In genomic region chr9:32550046-32550608, GRCh38 we compare ENCODE assay signal across 8 cellular contexts. TPM values are rescaled to one million over a fixed set of nuclear protein-coding genes. Genes with fewer than 3 reads are reported as not detected.
DNase-seq lines count a peak whose midpoint lies in the region; ATAC-seq and TF ChIP-seq lines count a peak whose summit lies in the region.

No MANE protein-coding gene starts in this region.

- peaks cover 14% of the 10 kb centered on the region for H3K79me2 ChIP-seq in trophoblast cell (ENCODE audit: control insufficient read depth, insufficient read depth, low read length, poor library complexity)

- H2BK12ac ChIP-seq in trophoblast cell (ENCODE audit: low read length): no peak overlapping the region

- peak overlapping the region; percentile 74 for H3K27ac Mint-ChIP-seq in activated CD8-positive, alpha-beta memory T cell treated with anti-CD3 and anti-CD28 coated beads, Interleukin-2, amount 10 ng/mL, durations not matched to agents 7 days and 5 days

- peak overlapping the region; percentile 83 for H3K4me2 ChIP-seq in trophoblast cell (ENCODE audit: low read length)

- peaks cover 2 to 5% of the 10 kb centered on the region in 2 experiments for H3K36me3 ChIP-seq in trophoblast cell (ENCODE audit: control insufficient read depth in 1 of 2, insufficient read depth in 2 of 2, low read length in 2 of 2)

- CTCF ChIA-PET in activated CD8-positive, alpha-beta memory T cell treated with anti-CD3 and anti-CD28 coated beads, Interleukin-2, amount 10 ng/mL, durations not matched to agents 7 days and 5 days (lab: Charles Lee): interaction anchor here (0.7 to 4.9 kb wide), 10 partner anchors 9 to 475 kb away, joined by 3 to 45 read pairs (median 6); partner anchors contain the start of genes DNAJA1, NDUFB6 and RIGI

- H3K4ac ChIP-seq in trophoblast cell (ENCODE audit: low read depth, low read length): peak overlapping the region; percentile 53

- H3K27me3 Mint-ChIP-seq in activated CD8-positive, alpha-beta memory T cell treated with anti-CD3 and anti-CD28 coated beads, Interleukin-2, amount 10 ng/mL, durations not matched to agents 7 days and 5 days: no peaks in the 10 kb centered on the region

- H3K9me3 ChIP-seq in trophoblast cell (ENCODE audit: insufficient read depth, low read depth, low read length): no peaks in the 10 kb centered on the region

- H3K23ac ChIP-seq in trophoblast cell (ENCODE audit: low read length): no peak overlapping the region

- peak overlapping the region; percentile 96 for H3K4me3 Mint-ChIP-seq in activated CD8-positive, alpha-beta memory T cell treated with anti-CD3 and anti-CD28 coated beads, Interleukin-2, amount 10 ng/mL, durations not matched to agents 7 days and 5 days

- no peaks in the 10 kb centered on the region for H3K9me3 Mint-ChIP-seq in activated CD8-positive, alpha-beta memory T cell treated with anti-CD3 and anti-CD28 coated beads, Interleukin-2, amount 10 ng/mL, durations not matched to agents 7 days and 5 days (ENCODE audit: low read depth)

- H3K27me3 ChIP-seq in trophoblast cell (ENCODE audit: insufficient read depth, low read length): no peaks in the 10 kb centered on the region

- peak overlapping the region; percentile 77 for H3K14ac ChIP-seq in trophoblast cell (ENCODE audit: low read length)

- peak overlapping the region; percentile 42 for H2AFZ ChIP-seq in trophoblast cell (ENCODE audit: insufficient read depth, low read length, poor library complexity)

- peak overlapping the region; percentile 50 for H4K12ac ChIP-seq in trophoblast cell (ENCODE audit: low read depth, low read length)

- peak overlapping the region; percentile 81 for H3K18ac ChIP-seq in trophoblast cell (ENCODE audit: low read length)

- peak overlapping the region; percentile 82 for H3K4me3 ChIP-seq in WI38 (ENCODE audit: low read depth, low read length)
- peak overlapping the region; percentile 73 for H3K4me3 ChIP-seq in fibroblast of the aortic adventitia (ENCODE audit: low read depth, low read length)
- peak overlapping the region; percentile 96 for H3K4me3 ChIP-seq in trophoblast cell (ENCODE audit: low read depth, low read length)

- peak overlapping the region; percentile 28 for H2AK5ac ChIP-seq in trophoblast cell (ENCODE audit: low read length)

- no peak for DNase-seq in activated CD8-positive, alpha-beta memory T cell treated with anti-CD3 and anti-CD28 coated beads, Interleukin-2, amount 10 ng/mL, durations not matched to agents 7 days and 5 days
- DNase-seq in activated CD8-positive, alpha-beta memory T cell treated with anti-CD3 and anti-CD28 coated beads, Interleukin-2, amount 50 U/mL, for 48 hours: no peak
- peak; percentile 43 for DNase-seq in fibroblast of the aortic adventitia (ENCODE audit: low read depth)
- no peak for DNase-seq in trophoblast cell

- H3K27ac ChIP-seq in trophoblast cell (ENCODE audit: low read depth, low read length): peak overlapping the region; percentile 65

- H3K4me1 ChIP-seq in trophoblast cell (ENCODE audit: control insufficient read depth in 1 of 2, insufficient read depth in 2 of 2, low read length in 2 of 2): no peaks in the 10 kb centered on the region

- ATAC-seq in activated CD8-positive, alpha-beta memory T cell treated with anti-CD3 and anti-CD28 coated beads, Interleukin-2, amount 10 ng/mL, durations not matched to agents 7 days and 5 days: no peak
- ATAC-seq in HG03103 (IDR thresholded peaks at IDR 0.05; ENCODE audit: low read depth, unreplicated experiment) (peak; percentile 10), HG03135 (IDR thresholded peaks at IDR 0.05; ENCODE audit: unreplicated experiment) (no peak), GM18873 (IDR thresholded peaks at IDR 0.05; ENCODE audit: low FRiP score, unreplicated experiment) (no peak)

- H2BK120ac ChIP-seq in trophoblast cell (ENCODE audit: insufficient read depth, low read length, poor library complexity): peak overlapping the region; percentile 21

- no peak overlapping the region for H4K91ac ChIP-seq in trophoblast cell (ENCODE audit: low read depth, low read length)

- H4K8ac ChIP-seq in trophoblast cell (ENCODE audit: low read depth, low read length): peak overlapping the region; percentile 48

- peaks cover 33% of the 10 kb centered on the region for H3K4me1 Mint-ChIP-seq in activated CD8-positive, alpha-beta memory T cell treated with anti-CD3 and anti-CD28 coated beads, Interleukin-2, amount 10 ng/mL, durations not matched to agents 7 days and 5 days

- peaks cover 16% of the 10 kb centered on the region for H3K79me1 ChIP-seq in trophoblast cell (ENCODE audit: low read length)

- WGBS in trophoblast cell (ENCODE audit: extremely low coverage, insufficient coverage, insufficient read length): no CpG with 5 or more reads among the region's 15 CpGs

- H3K36me3 Mint-ChIP-seq in activated CD8-positive, alpha-beta memory T cell treated with anti-CD3 and anti-CD28 coated beads, Interleukin-2, amount 10 ng/mL, durations not matched to agents 7 days and 5 days: peaks cover 13% of the 10 kb centered on the region

- TF ChIP-seq CTCF in WI38 (IDR thresholded peaks at IDR 0.05; ENCODE audit: low read depth, low read length) (no peak), fibroblast of the aortic adventitia (IDR thresholded peaks at IDR 0.05; ENCODE audit: insufficient read depth, low read length) (peak; percentile 16)

- H3K9ac ChIP-seq in trophoblast cell (ENCODE audit: low read length): peak overlapping the region; percentile 90

- H2BK5ac ChIP-seq in trophoblast cell (ENCODE audit: low read depth, low read length, poor library complexity): peak overlapping the region; percentile 58

RNA-seq across cellular contexts. Expression of gene SMIM27, which starts 2.0 kb away (rescaled TPM):
- 10 to 100 TPM; 20.8 to 22.2 TPM for total RNA-seq in activated CD8-positive, alpha-beta memory T cell treated with anti-CD3 and anti-CD28 coated beads, Interleukin-2, amount 10 ng/mL, durations not matched to agents 7 days and 5 days
- 1.6 and 1.9 TPM in 2 replicates for total RNA-seq in fibroblast of the aortic adventitia (ENCODE audit: low replicate concordance)
- polyA plus RNA-seq in trophoblast cell (2013): 16.3 and 17.6 TPM in 2 replicates

RNA-seq across cellular contexts. Expression of gene TOPORS, which starts 2.3 kb away (rescaled TPM):
- 10 to 100 TPM; 12.1 to 15.2 TPM for total RNA-seq in activated CD8-positive, alpha-beta memory T cell treated with anti-CD3 and anti-CD28 coated beads, Interleukin-2, amount 10 ng/mL, durations not matched to agents 7 days and 5 days
- 19.7 and 40.6 TPM in 2 replicates for total RNA-seq in fibroblast of the aortic adventitia (ENCODE audit: low replicate concordance)
- 16.6 and 16.8 TPM in 2 replicates for polyA plus RNA-seq in trophoblast cell (2013)

RNA-seq across cellular contexts. Expression of gene NDUFB6, which starts 22.8 kb away (rescaled TPM):
- total RNA-seq in activated CD8-positive, alpha-beta memory T cell treated with anti-CD3 and anti-CD28 coated beads, Interleukin-2, amount 10 ng/mL, durations not matched to agents 7 days and 5 days: 10 to 100 TPM; 48.7 to 56.6 TPM
- total RNA-seq in fibroblast of the aortic adventitia (ENCODE audit: low replicate concordance): 39.2 and 63.0 TPM in 2 replicates
- polyA plus RNA-seq in trophoblast cell (2013): 56.7 and 57.1 TPM in 2 replicates

RNA-seq across cellular contexts. Expression of gene RIGI, which starts 24.1 kb away (rescaled TPM):
- total RNA-seq in activated CD8-positive, alpha-beta memory T cell treated with anti-CD3 and anti-CD28 coated beads, Interleukin-2, amount 10 ng/mL, durations not matched to agents 7 days and 5 days: 10 to 100 TPM; 27.1 to 40.0 TPM
- total RNA-seq in fibroblast of the aortic adventitia (ENCODE audit: low replicate concordance): 10.2 and 13.9 TPM in 2 replicates
- 2.7 and 2.9 TPM in 2 replicates for polyA plus RNA-seq in trophoblast cell (2013)
